Comparison of ENCODE assay signal across 32 cellular contexts in genomic region chr7:18675579-18675978, GRCh38.
"Had no signal": no experiment of that assay in that cellular context is flagged by ENCODE, and none has a peak within 500 bp of the region (broad histone marks: within the 10 kb centered on the region; RNA-seq: fewer than 3 reads in every experiment).

No MANE protein-coding gene starts in this region.

- H3K9me3 ChIP-seq: adrenal gland, body of pancreas, breast epithelium had no signal

- H3K4me3 Mint-ChIP-seq: activated CD4-positive, alpha-beta memory T cell treated with anti-CD3 and anti-CD28 coated beads, Interleukin-2, amount 10 ng/mL, durations not matched to agents 7 days and 5 days; activated CD8-positive, alpha-beta memory T cell treated with anti-CD3 and anti-CD28 coated beads, Interleukin-2, amount 10 ng/mL, durations not matched to agents 7 days and 5 days; activated naive CD4-positive, alpha-beta T cell treated with anti-CD3 and anti-CD28 coated beads for 36 hours; activated T-helper 1 cell treated with anti-CD3 and anti-CD28 coated beads, Interleukin-12 subunit alpha, Interleukin-12 subunit beta, Interleukin-2, Interleukin-4 antibody, amounts not matched to agents 30 ng/mL and 10 ng/mL and 1 ng/mL, durations not matched to agents 14 hours and 24 hours and 36 hours; T-cell; T-helper 17 cell had no signal

- H3K27me3 ChIP-seq: adrenal gland, body of pancreas, breast epithelium had no signal

- H3K36me3 Mint-ChIP-seq: activated CD8-positive, alpha-beta memory T cell treated with anti-CD3 and anti-CD28 coated beads, Interleukin-2, amount 10 ng/mL, durations not matched to agents 7 days and 5 days; activated naive CD4-positive, alpha-beta T cell treated with anti-CD3 and anti-CD28 coated beads, Interleukin-2, amount 50 U/mL, for 72 hours; T-cell had no signal

- H3K4me1 Mint-ChIP-seq: activated CD4-positive, alpha-beta memory T cell treated with anti-CD3 and anti-CD28 coated beads, Interleukin-2, amount 10 ng/mL, durations not matched to agents 7 days and 5 days; activated CD8-positive, alpha-beta memory T cell treated with anti-CD3 and anti-CD28 coated beads, Interleukin-2, amount 10 ng/mL, durations not matched to agents 7 days and 5 days; T-cell; T-helper 17 cell had no signal

- DNase-seq: activated CD4-positive, alpha-beta memory T cell treated with anti-CD3 and anti-CD28 coated beads, Interleukin-2, amount 10 ng/mL, durations not matched to agents 7 days and 5 days; activated CD4-positive, alpha-beta T cell treated with anti-CD3 and anti-CD28 coated beads for 1 hour; activated CD4-positive, alpha-beta T cell treated with anti-CD3 and anti-CD28 coated beads for 48 hours; activated CD4-positive, CD25-positive, alpha-beta regulatory T cell; activated CD8-positive, alpha-beta memory T cell treated with anti-CD3 and anti-CD28 coated beads for 24 hours; activated CD8-positive, alpha-beta memory T cell treated with anti-CD3 and anti-CD28 coated beads, Interleukin-2, amount 10 ng/mL, durations not matched to agents 7 days and 5 days; activated CD8-positive, alpha-beta memory T cell treated with anti-CD3 and anti-CD28 coated beads, Interleukin-2, amount 50 U/mL, for 48 hours; activated gamma-delta T cell treated with Interleukin-2 at 50 U/mL for 16 hours; activated naive CD4-positive, alpha-beta T cell treated with anti-CD3 and anti-CD28 coated beads for 36 hours; activated T-cell treated with anti-CD3 and anti-CD28 coated beads, Interleukin-2, amount 50 U/mL, for 1 hour; adrenal gland; body of pancreas; cerebellar nuclear complex; MM.1S; MV-4-11; NCI-H1092; NCI-H1436 treated with DMSO at 0.1 percent for 48 hours; NCI-H1694 treated with DMSO at 0.1 percent for 48 hours; NCI-H2029; NCI-H345; NCI-H524 treated with DMSO at 0.1 percent for 48 hours; SIG-M5; T-cell; T-helper 17 cell had no signal

- H3K27ac ChIP-seq: adrenal gland, body of pancreas, breast epithelium, KMS-11, VCaP had no signal

- ATAC-seq: activated CD8-positive, alpha-beta memory T cell treated with anti-CD3 and anti-CD28 coated beads, Interleukin-2, amount 10 ng/mL, durations not matched to agents 7 days and 5 days; activated naive CD4-positive, alpha-beta T cell treated with anti-CD3 and anti-CD28 coated beads, Interleukin-2, amount 50 U/mL, for 72 hours; body of pancreas; Panc1; SK-N-SH treated with all-trans-retinoic acid at 6 μM for 48 hours; T-cell; T-helper 17 cell had no signal

- H3K27me3 Mint-ChIP-seq: activated CD4-positive, alpha-beta memory T cell treated with anti-CD3 and anti-CD28 coated beads, Interleukin-2, amount 10 ng/mL, durations not matched to agents 7 days and 5 days; activated CD8-positive, alpha-beta memory T cell treated with anti-CD3 and anti-CD28 coated beads, Interleukin-2, amount 10 ng/mL, durations not matched to agents 7 days and 5 days; T-cell; T-helper 17 cell had no signal

- H3K4me1 ChIP-seq: adrenal gland, body of pancreas, breast epithelium had no signal

- FAIRE-seq: astrocyte had no signal

- H3K9me3 Mint-ChIP-seq: activated CD4-positive, alpha-beta memory T cell treated with anti-CD3 and anti-CD28 coated beads, Interleukin-2, amount 10 ng/mL, durations not matched to agents 7 days and 5 days; activated T-helper 1 cell treated with anti-CD3 and anti-CD28 coated beads, Interleukin-12 subunit alpha, Interleukin-12 subunit beta, Interleukin-2, Interleukin-4 antibody, amounts not matched to agents 30 ng/mL and 10 ng/mL and 1 ng/mL, durations not matched to agents 14 hours and 24 hours and 36 hours had no signal

- H3K36me3 ChIP-seq: adrenal gland, breast epithelium had no signal

- H3K4me3 ChIP-seq: adrenal gland, body of pancreas, breast epithelium had no signal

- H3K27ac Mint-ChIP-seq: activated CD4-positive, alpha-beta memory T cell treated with anti-CD3 and anti-CD28 coated beads, Interleukin-2, amount 10 ng/mL, durations not matched to agents 7 days and 5 days; activated CD8-positive, alpha-beta memory T cell treated with anti-CD3 and anti-CD28 coated beads, Interleukin-2, amount 10 ng/mL, durations not matched to agents 7 days and 5 days; activated naive CD4-positive, alpha-beta T cell treated with anti-CD3 and anti-CD28 coated beads for 36 hours; activated naive CD4-positive, alpha-beta T cell treated with anti-CD3 and anti-CD28 coated beads, Interleukin-2, amount 50 U/mL, for 72 hours; activated T-helper 1 cell treated with anti-CD3 and anti-CD28 coated beads, Interleukin-12 subunit alpha, Interleukin-12 subunit beta, Interleukin-2, Interleukin-4 antibody, amounts not matched to agents 30 ng/mL and 10 ng/mL and 1 ng/mL, durations not matched to agents 14 hours and 24 hours and 36 hours; T-cell; T-helper 17 cell had no signal

- H3K9ac ChIP-seq: KMS-11 had no signal
